ENCODE assay signal across 8 cellular contexts in genomic region chr13:90374183-90374582, GRCh38.
"Had no signal": no experiment of that assay in that cellular context is flagged by ENCODE, and none has a peak within 500 bp of the region (broad histone marks: within the 10 kb centered on the region; RNA-seq: fewer than 3 reads in every experiment).

No MANE protein-coding gene starts in this region.

- H3K4me1 ChIP-seq: HAP-1 had no signal

- DNase-seq: H7, HFFc6, KG1 had no signal

- H2AFZ ChIP-seq: GM23338 had no signal

- H3K4me3 ChIP-seq: GM23338, HAP-1 had no signal

- ATAC-seq: GM23338, HCT116 had no signal

- H3K4me2 ChIP-seq: GM23338 had no signal

- H3K36me3 ChIP-seq: HAP-1 had no signal

- H3K9me3 ChIP-seq: HAP-1 had no signal

- FAIRE-seq: H1, HTR-8/SVneo had no signal
